Comparison of ENCODE assay signal across 15 cellular contexts in genomic region chr19:7744871-7745270, GRCh38. TPM values are rescaled to one million over a fixed set of nuclear protein-coding genes. Genes with fewer than 3 reads are reported as not detected.
DNase-seq lines count a peak whose midpoint lies in the region; ATAC-seq and TF ChIP-seq lines count a peak whose summit lies in the region.
"Had no signal": no experiment of that assay in that cellular context is flagged by ENCODE, and none has a peak within 500 bp of the region (broad histone marks: within the 10 kb centered on the region; RNA-seq: fewer than 3 reads in every experiment).

No MANE protein-coding gene starts in this region.

- H3K9me3 ChIP-seq in BLaER1 treated with 17β-estradiol and CSF1 and Interleukin-3, amounts not matched to agents 10 nM and 100 nM (replicated peaks in 1 of 11) = peaks cover 0 to 9% (median 5%) of the 10 kb centered on the region in 11 experiments; a peak in 9 of 22 replicates
- H3K9me3 ChIP-seq: BE2C, Caco-2 had no signal

- H3K36me3 Mint-ChIP-seq in activated B cell treated with CpG ODN at 0.5 μM for 24 hours (ENCODE audit: low read depth) = no peaks in the 10 kb centered on the region
- H3K36me3 Mint-ChIP-seq in stimulated activated memory B cell treated with anti-CD40 and anti-IgM and Interleukin-4, amounts not matched to agents 10 μg/mL and 1 μg/mL and 100 μg/mL, for 72 hours = no peaks in the 10 kb centered on the region
- no peaks in the 10 kb centered on the region for H3K36me3 Mint-ChIP-seq in activated T-helper 1 cell treated with anti-CD3 and anti-CD28 coated beads, Interleukin-12 subunit alpha, Interleukin-12 subunit beta, Interleukin-2, Interleukin-4 antibody, amounts not matched to agents 30 ng/mL and 10 ng/mL and 1 ng/mL, durations not matched to agents 14 hours and 24 hours and 36 hours (ENCODE audit: low read depth)

- peak overlapping the region in 2 of 11 experiments; percentile 49 to 67; a peak in 2 of 22 replicates for H3K9ac ChIP-seq in BLaER1 treated with 17β-estradiol and CSF1 and Interleukin-3, amounts not matched to agents 10 nM and 100 nM
- H3K9ac ChIP-seq: GM23248 had no signal

- no peaks in the 10 kb centered on the region; a peak in 2 of 22 replicates for H3K27me3 ChIP-seq in BLaER1 treated with 17β-estradiol and CSF1 and Interleukin-3, amounts not matched to agents 10 nM and 100 nM
- H3K27me3 ChIP-seq: BE2C had no signal

- peaks cover 60% of the 10 kb centered on the region for H3K4me1 Mint-ChIP-seq in activated B cell treated with CpG ODN at 0.5 μM for 24 hours
- H3K4me1 Mint-ChIP-seq in stimulated activated memory B cell treated with anti-CD40 and anti-IgM and Interleukin-4, amounts not matched to agents 10 μg/mL and 1 μg/mL and 100 μg/mL, for 72 hours = peaks cover 59% of the 10 kb centered on the region
- no peaks in the 10 kb centered on the region for H3K4me1 Mint-ChIP-seq in activated T-helper 1 cell treated with anti-CD3 and anti-CD28 coated beads, Interleukin-12 subunit alpha, Interleukin-12 subunit beta, Interleukin-2, Interleukin-4 antibody, amounts not matched to agents 30 ng/mL and 10 ng/mL and 1 ng/mL, durations not matched to agents 14 hours and 24 hours and 36 hours (ENCODE audit: low read depth)
- H3K4me1 Mint-ChIP-seq: CD8-positive, alpha-beta memory T cell had no signal

- H3K27ac Mint-ChIP-seq in activated B cell treated with CpG ODN at 0.5 μM for 24 hours = peak overlapping the region; percentile 77
- H3K27ac Mint-ChIP-seq in stimulated activated memory B cell treated with anti-CD40 and anti-IgM and Interleukin-4, amounts not matched to agents 10 μg/mL and 1 μg/mL and 100 μg/mL, for 72 hours = no peak overlapping the region
- no peak overlapping the region for H3K27ac Mint-ChIP-seq in activated T-helper 1 cell treated with anti-CD3 and anti-CD28 coated beads, Interleukin-12 subunit alpha, Interleukin-12 subunit beta, Interleukin-2, Interleukin-4 antibody, amounts not matched to agents 30 ng/mL and 10 ng/mL and 1 ng/mL, durations not matched to agents 14 hours and 24 hours and 36 hours

- ATAC-seq in activated B cell treated with CpG ODN at 0.5 μM for 24 hours (ENCODE audit: low read depth) = no peak
- no peak for ATAC-seq in stimulated activated memory B cell treated with anti-CD40 and anti-IgM and Interleukin-4, amounts not matched to agents 10 μg/mL and 1 μg/mL and 100 μg/mL, for 72 hours

- CTCF ChIA-PET in activated B cell treated with CpG ODN at 0.5 μM for 24 hours (lab: Charles Lee) = interaction anchor here (2.4 kb wide), 1 partner anchor 64 kb away, joined by 9 read pairs; the partner anchor contains the start of gene TRAPPC5

- peak overlapping the region; percentile 47 to 99 (median 63) for H3K4me2 ChIP-seq in BLaER1 treated with 17β-estradiol and CSF1 and Interleukin-3, amounts not matched to agents 10 nM and 100 nM

- H3K27me3 Mint-ChIP-seq in activated B cell treated with CpG ODN at 0.5 μM for 24 hours = peaks cover 8% of the 10 kb centered on the region
- H3K27me3 Mint-ChIP-seq in stimulated activated memory B cell treated with anti-CD40 and anti-IgM and Interleukin-4, amounts not matched to agents 10 μg/mL and 1 μg/mL and 100 μg/mL, for 72 hours = peaks cover 23% of the 10 kb centered on the region
- H3K27me3 Mint-ChIP-seq in activated T-helper 1 cell treated with anti-CD3 and anti-CD28 coated beads, Interleukin-12 subunit alpha, Interleukin-12 subunit beta, Interleukin-2, Interleukin-4 antibody, amounts not matched to agents 30 ng/mL and 10 ng/mL and 1 ng/mL, durations not matched to agents 14 hours and 24 hours and 36 hours (ENCODE audit: insufficient read depth) = peaks cover 6% of the 10 kb centered on the region

- DNase-seq in activated B cell treated with CpG ODN at 0.5 μM for 24 hours (peak; percentile 15), islet precursor cell (peak; percentile 46), hepatic stellate cell (ENCODE audit: low spot score) (no peak)
- DNase-seq in activated CD8-positive, alpha-beta memory T cell treated with anti-CD3 and anti-CD28 coated beads, Interleukin-2, amount 50 U/mL, for 48 hours = no peak
- DNase-seq in activated T-helper 1 cell treated with anti-CD3 and anti-CD28 coated beads, Interleukin-12 subunit alpha, Interleukin-12 subunit beta, Interleukin-2, Interleukin-4 antibody, amounts not matched to agents 30 ng/mL and 10 ng/mL and 1 ng/mL, durations not matched to agents 14 hours and 24 hours and 36 hours (ENCODE audit: low spot score) = no peak
- DNase-seq: BE2C; Caco-2; CD8-positive, alpha-beta memory T cell; DMS53; GF-D8; GM23248; H7; IMR-90 had no signal

- no peak for TF ChIP-seq CTCF in activated B cell treated with CpG ODN at 0.5 μM for 24 hours (IDR thresholded peaks at IDR 0.05)

- no peaks in the 10 kb centered on the region for H3K9me3 Mint-ChIP-seq in activated B cell treated with CpG ODN at 0.5 μM for 24 hours
- H3K9me3 Mint-ChIP-seq in stimulated activated memory B cell treated with anti-CD40 and anti-IgM and Interleukin-4, amounts not matched to agents 10 μg/mL and 1 μg/mL and 100 μg/mL, for 72 hours = peaks cover 9% of the 10 kb centered on the region
- peaks cover 13% of the 10 kb centered on the region for H3K9me3 Mint-ChIP-seq in activated T-helper 1 cell treated with anti-CD3 and anti-CD28 coated beads, Interleukin-12 subunit alpha, Interleukin-12 subunit beta, Interleukin-2, Interleukin-4 antibody, amounts not matched to agents 30 ng/mL and 10 ng/mL and 1 ng/mL, durations not matched to agents 14 hours and 24 hours and 36 hours

- no peaks in the 10 kb centered on the region; a peak in 1 of 22 replicates for H4K20me1 ChIP-seq in BLaER1 treated with 17β-estradiol and CSF1 and Interleukin-3, amounts not matched to agents 10 nM and 100 nM

- intact Hi-C loops in activated B cell treated with CpG ODN at 0.5 μM for 24 hours (cut with micrococcal nuclease) = no loop called here
- intact Hi-C loops in activated T-helper 1 cell treated with anti-CD3 and anti-CD28 coated beads, Interleukin-12 subunit alpha, Interleukin-12 subunit beta, Interleukin-2, Interleukin-4 antibody, amounts not matched to agents 30 ng/mL and 10 ng/mL and 1 ng/mL, durations not matched to agents 14 hours and 24 hours and 36 hours (cut with micrococcal nuclease) = no loop called here

- H3K27ac ChIP-seq in BLaER1 treated with 17β-estradiol and CSF1 and Interleukin-3, amounts not matched to agents 10 nM and 100 nM = no peak overlapping the region
- H3K27ac ChIP-seq: GM23248 had no signal

- H3K4me3 ChIP-seq in BLaER1 treated with 17β-estradiol and CSF1 and Interleukin-3, amounts not matched to agents 10 nM and 100 nM = peak overlapping the region in 2 of 10 experiments; percentile 55 to 58; a peak in 4 of 20 replicates
- H3K4me3 ChIP-seq: GM23248 had no signal

- H3K4me3 Mint-ChIP-seq in activated B cell treated with CpG ODN at 0.5 μM for 24 hours = peak overlapping the region; percentile 58
- peak overlapping the region; percentile 16 for H3K4me3 Mint-ChIP-seq in stimulated activated memory B cell treated with anti-CD40 and anti-IgM and Interleukin-4, amounts not matched to agents 10 μg/mL and 1 μg/mL and 100 μg/mL, for 72 hours
- H3K4me3 Mint-ChIP-seq in activated T-helper 1 cell treated with anti-CD3 and anti-CD28 coated beads, Interleukin-12 subunit alpha, Interleukin-12 subunit beta, Interleukin-2, Interleukin-4 antibody, amounts not matched to agents 30 ng/mL and 10 ng/mL and 1 ng/mL, durations not matched to agents 14 hours and 24 hours and 36 hours = no peak overlapping the region
- H3K4me3 Mint-ChIP-seq: CD8-positive, alpha-beta memory T cell had no signal

- peaks cover 0 to 41% (median 0%) of the 10 kb centered on the region in 11 experiments; a peak in 4 of 22 replicates for H3K36me3 ChIP-seq in BLaER1 treated with 17β-estradiol and CSF1 and Interleukin-3, amounts not matched to agents 10 nM and 100 nM
- H3K36me3 ChIP-seq: BE2C had no signal

- POLR2A ChIA-PET in activated B cell treated with CpG ODN at 0.5 μM for 24 hours (lab: Charles Lee) = interaction anchor here (0.5 to 3.3 kb wide), 5 partner anchors 33 to 64 kb away, joined by 4 to 41 read pairs (median 18); partner anchors contain the start of genes FCER2 and TRAPPC5

- peaks cover 32 to 96% (median 48%) of the 10 kb centered on the region in 10 experiments for H3K4me1 ChIP-seq in BLaER1 treated with 17β-estradiol and CSF1 and Interleukin-3, amounts not matched to agents 10 nM and 100 nM
- H3K4me1 ChIP-seq: BE2C, Caco-2 had no signal

RNA-seq across cellular contexts. Expression of gene CD209, which starts 2.5 kb away (rescaled TPM):
- 0.11 and 0.24 TPM in 2 replicates for total RNA-seq in activated B cell treated with CpG ODN at 0.5 μM for 24 hours
- total RNA-seq in activated T-helper 1 cell treated with anti-CD3 and anti-CD28 coated beads, Interleukin-12 subunit alpha, Interleukin-12 subunit beta, Interleukin-2, Interleukin-4 antibody, amounts not matched to agents 30 ng/mL and 10 ng/mL and 1 ng/mL, durations not matched to agents 14 hours and 24 hours and 36 hours = not detected in 2 replicates
- total RNA-seq: Caco-2, GM23248, H7, IMR-90 had no signal

RNA-seq across cellular contexts. Expression of gene CLEC4G, which starts 13.0 kb away (rescaled TPM):
- 0.55 and 0.78 TPM in 2 replicates for total RNA-seq in activated B cell treated with CpG ODN at 0.5 μM for 24 hours
- not detected in 2 replicates for total RNA-seq in activated T-helper 1 cell treated with anti-CD3 and anti-CD28 coated beads, Interleukin-12 subunit alpha, Interleukin-12 subunit beta, Interleukin-2, Interleukin-4 antibody, amounts not matched to agents 30 ng/mL and 10 ng/mL and 1 ng/mL, durations not matched to agents 14 hours and 24 hours and 36 hours
- total RNA-seq: Caco-2; CD8-positive, alpha-beta memory T cell; GM23248; H7; IMR-90 had no signal

RNA-seq across cellular contexts. Expression of gene CLEC4M, which starts 18.2 kb away (rescaled TPM):
- 1.3 and 2.0 TPM in 2 replicates for total RNA-seq in activated B cell treated with CpG ODN at 0.5 μM for 24 hours
- not detected in 2 replicates for total RNA-seq in activated T-helper 1 cell treated with anti-CD3 and anti-CD28 coated beads, Interleukin-12 subunit alpha, Interleukin-12 subunit beta, Interleukin-2, Interleukin-4 antibody, amounts not matched to agents 30 ng/mL and 10 ng/mL and 1 ng/mL, durations not matched to agents 14 hours and 24 hours and 36 hours
- total RNA-seq: Caco-2; CD8-positive, alpha-beta memory T cell; GM23248; H7; IMR-90 had no signal

RNA-seq across cellular contexts. Expression of gene FCER2, which starts 42.9 kb away (rescaled TPM):
- 191 and 193 TPM in 2 replicates for total RNA-seq in activated B cell treated with CpG ODN at 0.5 μM for 24 hours
- total RNA-seq in activated T-helper 1 cell treated with anti-CD3 and anti-CD28 coated beads, Interleukin-12 subunit alpha, Interleukin-12 subunit beta, Interleukin-2, Interleukin-4 antibody, amounts not matched to agents 30 ng/mL and 10 ng/mL and 1 ng/mL, durations not matched to agents 14 hours and 24 hours and 36 hours = not detected in 2 replicates
- total RNA-seq: Caco-2, GM23248, H7, IMR-90 had no signal

Comparison
In these comparisons a context has a peak if more than half of its experiments do, and no peak if none do; other contexts are left out.
1. DNase-seq: peak in activated B cell treated with CpG ODN at 0.5 μM for 24 hours (single experiment) and islet precursor cell (single experiment); none in hepatic stellate cell (single experiment), activated CD8-positive, alpha-beta memory T cell treated with anti-CD3 and anti-CD28 coated beads, Interleukin-2, amount 50 U/mL, for 48 hours (single experiment) and activated T-helper 1 cell treated with anti-CD3 and anti-CD28 coated beads, Interleukin-12 subunit alpha, Interleukin-12 subunit beta, Interleukin-2, Interleukin-4 antibody, amounts not matched to agents 30 ng/mL and 10 ng/mL and 1 ng/mL, durations not matched to agents 14 hours and 24 hours and 36 hours (single experiment).